17 cellular contexts compared by ENCODE assay signal in genomic region chr5:14161825-14162556, GRCh38. TPM values are rescaled to one million over a fixed set of nuclear protein-coding genes. Genes with fewer than 3 reads are reported as not detected.
DNase-seq lines count a peak whose midpoint lies in the region; ATAC-seq and TF ChIP-seq lines count a peak whose summit lies in the region.
"Had no signal": no experiment of that assay in that cellular context is flagged by ENCODE, and none has a peak within 500 bp of the region (broad histone marks: within the 10 kb centered on the region; RNA-seq: fewer than 3 reads in every experiment).

No MANE protein-coding gene starts in this region.

- no peak overlapping the region for H3K4me3 ChIP-seq in fibroblast of villous mesenchyme (ENCODE audit: low read depth, low read length)
- H3K4me3 ChIP-seq: BLaER1, breast epithelium, GM23338, right lobe of liver had no signal

- DNase-seq in DMS 273 (lab: John Stamatoyannopoulos, UW; ENCODE audit: unreplicated experiment) (peak; percentile 96), NCI-H1105 (lab: John Stamatoyannopoulos, UW) (peak; percentile 42), NCI-H69 (lab: John Stamatoyannopoulos, UW) (peak; percentile 93), fibroblast of villous mesenchyme (ENCODE audit: low read depth) (peak; percentile 48), HuH-7 (ENCODE audit: low spot score) (no peak)
- DNase-seq: activated CD8-positive, alpha-beta T cell treated with anti-CD3 and anti-CD28 coated beads, Interleukin-2, amount 10 ng/mL, durations not matched to agents 7 days and 5 days; activated effector memory CD4-positive, alpha-beta T cell treated with Interleukin-2 at 50 U/mL for 16 hours; endodermal cell; kidney glomerular epithelial cell; naive B cell; right lobe of liver had no signal

- no peak for TF ChIP-seq CTCF in fibroblast of villous mesenchyme (IDR thresholded peaks at IDR 0.05; ENCODE audit: insufficient read depth, low read depth, low read length)

- ATAC-seq in GM19328 (IDR thresholded peaks at IDR 0.05; ENCODE audit: unreplicated experiment) (no peak), GM18870 (IDR thresholded peaks at IDR 0.05; ENCODE audit: unreplicated experiment) (no peak), HG02852 (IDR thresholded peaks at IDR 0.05; ENCODE audit: unreplicated experiment) (no peak)
- ATAC-seq: activated CD8-positive, alpha-beta T cell treated with anti-CD3 and anti-CD28 coated beads, Interleukin-2, amount 10 ng/mL, durations not matched to agents 7 days and 5 days; GM23338; right lobe of liver had no signal

RNA-seq across cellular contexts. Expression of gene TRIO, which starts 18.8 kb away (rescaled TPM):
- total RNA-seq in fibroblast of villous mesenchyme = 366 and 410 TPM in 2 replicates
